In the genomic region with DNA sequence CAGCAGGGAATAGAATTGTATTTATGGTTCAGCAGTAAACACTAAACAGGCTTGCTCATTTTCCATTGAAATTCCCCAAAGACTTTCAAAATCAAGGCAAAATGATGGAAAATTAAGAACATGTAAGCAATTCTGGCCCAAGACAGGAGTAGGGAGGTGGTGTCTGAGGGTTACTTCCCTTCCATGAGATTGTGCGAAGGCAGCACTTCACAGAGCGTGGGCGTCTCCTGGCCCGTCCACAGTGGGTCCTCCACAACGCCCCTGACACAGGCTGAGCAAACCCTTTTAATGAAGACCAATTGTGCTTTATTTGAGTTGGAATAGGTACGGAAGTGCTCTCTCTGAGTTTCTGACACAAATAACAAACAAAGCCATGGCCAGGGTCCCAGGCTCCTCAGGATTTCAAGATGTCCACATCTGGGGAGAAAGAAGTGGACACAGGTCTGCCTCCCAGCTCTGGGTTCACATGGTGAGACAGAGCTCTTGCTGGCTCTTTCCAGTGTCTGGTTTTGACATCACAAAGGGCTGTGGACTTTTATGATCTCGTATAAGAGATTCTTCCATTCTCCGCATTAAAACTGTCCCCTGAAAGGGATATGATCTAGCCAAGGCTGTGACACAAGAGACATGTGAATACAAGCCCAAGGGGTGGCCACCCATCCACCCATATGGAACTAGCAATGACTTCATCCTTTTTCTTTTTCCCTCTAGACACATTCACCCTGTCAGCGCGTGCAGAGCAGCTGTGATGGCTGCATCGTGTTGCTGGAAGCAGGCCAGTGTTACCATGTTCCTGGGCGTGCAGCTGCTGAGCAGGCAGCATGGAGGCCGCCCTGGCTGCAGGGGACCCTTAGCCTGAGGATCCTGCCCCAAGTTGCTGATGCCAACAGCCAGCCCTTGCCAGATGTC, we compare ENCODE assay signal across 11 cellular contexts.
DNase-seq lines count a peak whose midpoint lies in the region; FAIRE-seq and TF ChIP-seq lines count a peak whose summit lies in the region.
"Had no signal": no experiment of that assay in that cellular context is flagged by ENCODE, and none has a peak within 500 bp of the region (broad histone marks: within the 10 kb centered on the region; RNA-seq: fewer than 3 reads in every experiment).

No MANE protein-coding gene starts in this region.

- H3K9me3 Mint-ChIP-seq in Calu3 (ENCODE audit: low read depth, unreplicated experiment), result no peaks in the 10 kb centered on the region
- H3K9me3 Mint-ChIP-seq: H9 had no signal

- H3K4me3 ChIP-seq in cardiac fibroblast (replicated peaks in 1 of 2; ENCODE audit: low read depth in 2 of 2, low read length in 2 of 2), result no peak overlapping the region
- H3K4me3 ChIP-seq in uterus, result no peak overlapping the region

- H3K9me3 ChIP-seq in uterus, result no peaks in the 10 kb centered on the region

- peak; percentile 9 for FAIRE-seq in islet of Langerhans (lab: Jason Lieb, UNC)
- FAIRE-seq: HepG2 had no signal

- peak; percentile 18 for DNase-seq in NCI-H748 (lab: John Stamatoyannopoulos, UW; ENCODE audit: unreplicated experiment)
- no peak for DNase-seq in NCI-H748 treated with DMSO at 0.1 percent for 48 hours (lab: John Stamatoyannopoulos, UW)
- DNase-seq in cardiac fibroblast (ENCODE audit: low read depth in 2 of 2), result peak; percentile 89 to 91
- DNase-seq in uterus, result peak; percentile 44 to 52
- no peak for DNase-seq in NCI-H82 treated with DMSO at 0.1 percent for 48 hours (lab: John Stamatoyannopoulos, UW; ENCODE audit: unreplicated experiment)
- DNase-seq in stimulated activated CD4-positive, alpha-beta T cell treated with anti-CD3 and anti-CD28 coated beads, Interleukin-12 subunit alpha, Interleukin-12 subunit beta, amount 100 ng/mL, for 4 hours, result no peak
- DNase-seq in Calu3, result no peak
- DNase-seq: ACHN, H9 had no signal

- no peak for TF ChIP-seq CTCF in cardiac fibroblast (IDR thresholded peaks at IDR 0.05; ENCODE audit: low read depth, low read length)
- TF ChIP-seq CTCF in uterus (IDR thresholded peaks at IDR 0.05), result no peak
- TF ChIP-seq CTCF in Calu3 (IDR thresholded peaks at IDR 0.05; ENCODE audit: unreplicated experiment), result no peak

- intact Hi-C loops in uterus (cut with DNase I; ENCODE audit: low total_unique reads) (no loop called here), Calu3 (cut with micrococcal nuclease; ENCODE audit: unreplicated experiment) (no loop called here)

- H3K27me3 Mint-ChIP-seq in Calu3 (ENCODE audit: unreplicated experiment), result peaks cover 17% of the 10 kb centered on the region

- H3K36me3 ChIP-seq in uterus, result no peaks in the 10 kb centered on the region

- no peaks in the 10 kb centered on the region for H3K4me1 ChIP-seq in uterus

- no peak overlapping the region for H3K27ac Mint-ChIP-seq in Calu3 (ENCODE audit: unreplicated experiment)
- H3K27ac Mint-ChIP-seq: H9 had no signal

- peak overlapping the region; percentile 8 to 44 for H3K27ac ChIP-seq in uterus

- H3K4me3 Mint-ChIP-seq in Calu3 (ENCODE audit: low read depth, unreplicated experiment), result no peak overlapping the region
- H3K4me3 Mint-ChIP-seq: H9 had no signal

- no peaks in the 10 kb centered on the region for H3K27me3 ChIP-seq in uterus

- BruUV-seq in Calu3 (replicated peaks; lab: Mats Ljungman, UMichigan), result no TSS peak

- H3K4me1 Mint-ChIP-seq in Calu3 (ENCODE audit: low read depth, unreplicated experiment), result no peaks in the 10 kb centered on the region

- no peaks in the 10 kb centered on the region for H3K36me3 Mint-ChIP-seq in Calu3 (ENCODE audit: insufficient read depth, unreplicated experiment)

- no peak for TF ChIP-seq POLR2A in uterus (IDR thresholded peaks at IDR 0.05)

- CTCF ChIA-PET in Calu3 (lab: Charles Lee), result no interaction called here

Comparison
In these comparisons a context has a peak if more than half of its experiments do, and no peak if none do; other contexts are left out.
1. DNase-seq: peak in NCI-H748 (single experiment), cardiac fibroblast (2 of 2) and uterus (2 of 2); none in NCI-H748 treated with DMSO at 0.1 percent for 48 hours (single experiment), NCI-H82 treated with DMSO at 0.1 percent for 48 hours (single experiment), stimulated activated CD4-positive, alpha-beta T cell treated with anti-CD3 and anti-CD28 coated beads, Interleukin-12 subunit alpha, Interleukin-12 subunit beta, amount 100 ng/mL, for 4 hours (single experiment) and Calu3 (single experiment).